Comparison of ENCODE assay signal across 8 cellular contexts in genomic region chr2:98935111-98935770, GRCh38. TPM values are rescaled to one million over a fixed set of nuclear protein-coding genes. Genes with fewer than 3 reads are reported as not detected.
DNase-seq lines count a peak whose midpoint lies in the region; ATAC-seq and TF ChIP-seq lines count a peak whose summit lies in the region.

No MANE protein-coding gene starts in this region.

- H3K27ac ChIP-seq in CD4-positive, CD25-positive, alpha-beta regulatory T cell (ENCODE audit: insufficient read depth, low read length, poor library complexity, severe bottlenecking) = no peak overlapping the region
- H3K27ac ChIP-seq in IMR-90 (ENCODE audit: insufficient read depth, low read length) = no peak overlapping the region

- no peak for TF ChIP-seq POLR2A in IMR-90 (IDR thresholded peaks at IDR 0.05; ENCODE audit: low read depth, low read length)

- H2BK120ac ChIP-seq in IMR-90 (ENCODE audit: low read depth, low read length) = no peak overlapping the region

- no peak overlapping the region for H3K9ac ChIP-seq in IMR-90 (ENCODE audit: low read depth, low read length)

- no peak overlapping the region for H3K18ac ChIP-seq in IMR-90 (ENCODE audit: low read depth, low read length)

- WGBS in IMR-90 (ENCODE audit: extremely low coverage in 2 of 2, insufficient read length in 1 of 2), 2 experiments = 9% methylated on average over 13 of the region's 19 CpGs; no CpG with 5 or more reads in 1 of the 2 experiments

- H3K4ac ChIP-seq in IMR-90 (ENCODE audit: low read depth, low read length) = no peak overlapping the region

- H3K14ac ChIP-seq in IMR-90 (replicated peaks; ENCODE audit: low read depth, low read length) = no peak overlapping the region

- peak overlapping the region in 3 of 4 donors; percentile 14 to 66 (median 51) for H3K4me3 Mint-ChIP-seq in CD4-positive, CD25-positive, alpha-beta regulatory T cell
- peak overlapping the region; percentile 55 to 86 (median 74) for H3K4me3 Mint-ChIP-seq in naive thymus-derived CD8-positive, alpha-beta T cell

- intact Hi-C loops in IMR-90 (cut with micrococcal nuclease) = no loop called here

- H3K23ac ChIP-seq in IMR-90 (ENCODE audit: low read depth, low read length) = no peak overlapping the region

- H4K20me1 ChIP-seq in IMR-90 (ENCODE audit: insufficient read depth, low read length) = no peaks in the 10 kb centered on the region

- peaks cover 34% of the 10 kb centered on the region for H3K27me3 ChIP-seq in CD4-positive, CD25-positive, alpha-beta regulatory T cell (ENCODE audit: control insufficient read depth, insufficient read depth, low read length)
- peaks cover 62% of the 10 kb centered on the region for H3K27me3 ChIP-seq in IMR-90 (ENCODE audit: control insufficient read depth, insufficient read depth, low read length)

- TF ChIP-seq RAD21 in IMR-90 (IDR thresholded peaks at IDR 0.05; ENCODE audit: low read length) = no peak

- no peak for TF ChIP-seq CTCF in IMR-90 (conservative IDR thresholded peaks at IDR 0.05; ENCODE audit: low read depth, low read length)

- no peak overlapping the region for H2BK15ac ChIP-seq in IMR-90 (ENCODE audit: low read depth, low read length)

- H2BK5ac ChIP-seq in IMR-90 (ENCODE audit: low read depth, low read length, poor library complexity, severe bottlenecking) = no peak overlapping the region

- no peaks in the 10 kb centered on the region for H3K9me3 ChIP-seq in CD4-positive, CD25-positive, alpha-beta regulatory T cell (ENCODE audit: control insufficient read depth in 2 of 2, low read length in 2 of 2)
- H3K9me3 ChIP-seq in IMR-90 (ENCODE audit: control insufficient read depth, insufficient read depth, low read length) = peaks cover 3% of the 10 kb centered on the region; the same call in 1 of the 2 replicates

- H3K4me1 ChIP-seq in CD4-positive, CD25-positive, alpha-beta regulatory T cell (ENCODE audit: control insufficient read depth, insufficient read depth, low read length, poor library complexity, severe bottlenecking) = peaks cover 9% of the 10 kb centered on the region
- no peaks in the 10 kb centered on the region for H3K4me1 ChIP-seq in IMR-90 (ENCODE audit: control insufficient read depth, insufficient read depth, low read length)

- no peak overlapping the region for H2AK9ac ChIP-seq in IMR-90 (replicated peaks; ENCODE audit: low read depth, low read length, poor library complexity)

- DNase-seq in CD4-positive, CD25-positive, alpha-beta regulatory T cell = no peak
- DNase-seq in IMR-90 (no peak), cerebellar cortex (ENCODE audit: low spot score) (peak; percentile 27), SK-N-DZ (ENCODE audit: low spot score) (no peak), HCEC 1CT (no peak), RPMI8226 (no peak)
- no peak for DNase-seq in naive thymus-derived CD8-positive, alpha-beta T cell
- DNase-seq in stimulated activated CD4-positive, alpha-beta T cell treated with anti-CD3 and anti-CD28 coated beads, Interleukin-2, amount 100 ng/mL, for 48 hours = no peak

- peaks cover 69% of the 10 kb centered on the region for H3K27me3 Mint-ChIP-seq in CD4-positive, CD25-positive, alpha-beta regulatory T cell
- H3K27me3 Mint-ChIP-seq in naive thymus-derived CD8-positive, alpha-beta T cell = peaks cover 35 to 78% (median 58%) of the 10 kb centered on the region in 5 donors

- H3K56ac ChIP-seq in IMR-90 (ENCODE audit: extremely low read depth, insufficient read depth, low read length) = no peak overlapping the region

- H3K36me3 Mint-ChIP-seq in CD4-positive, CD25-positive, alpha-beta regulatory T cell = no peaks in the 10 kb centered on the region
- H3K36me3 Mint-ChIP-seq in naive thymus-derived CD8-positive, alpha-beta T cell = no peaks in the 10 kb centered on the region

- peaks cover 0 to 17% (median 7%) of the 10 kb centered on the region in 4 donors for H3K4me1 Mint-ChIP-seq in CD4-positive, CD25-positive, alpha-beta regulatory T cell
- H3K4me1 Mint-ChIP-seq in naive thymus-derived CD8-positive, alpha-beta T cell = peaks cover 0 to 20% (median 15%) of the 10 kb centered on the region in 4 donors

- no peak overlapping the region for H3K27ac Mint-ChIP-seq in CD4-positive, CD25-positive, alpha-beta regulatory T cell
- no peak overlapping the region for H3K27ac Mint-ChIP-seq in naive thymus-derived CD8-positive, alpha-beta T cell

- no peak for ATAC-seq in CD4-positive, CD25-positive, alpha-beta regulatory T cell (ENCODE audit: low read depth in 2 of 2)
- ATAC-seq in IMR-90 (ENCODE audit: low read depth) = no peak
- no peak for ATAC-seq in naive thymus-derived CD8-positive, alpha-beta T cell

- H3K79me1 ChIP-seq in IMR-90 (ENCODE audit: low read depth in 1 of 2, low read length in 2 of 2) = no peaks in the 10 kb centered on the region

- CTCF ChIA-PET in IMR-90 (lab: Yijun Ruan, JAX) = no interaction called here

- no peak overlapping the region for H3K4me3 ChIP-seq in CD4-positive, CD25-positive, alpha-beta regulatory T cell (ENCODE audit: low read depth, low read length)
- H3K4me3 ChIP-seq in IMR-90 (ENCODE audit: insufficient read depth, low read depth, low read length) = no peak overlapping the region

- no peak overlapping the region for H4K5ac ChIP-seq in IMR-90 (ENCODE audit: low read depth, low read length)

- H4K8ac ChIP-seq in IMR-90 (ENCODE audit: low read depth in 2 of 2, low read length in 2 of 2) = no peak overlapping the region

- no peak overlapping the region for H2BK20ac ChIP-seq in IMR-90 (ENCODE audit: low read depth, low read length)

- H3K36me3 ChIP-seq in CD4-positive, CD25-positive, alpha-beta regulatory T cell (ENCODE audit: control insufficient read depth, insufficient read depth, low read length) = no peaks in the 10 kb centered on the region
- no peaks in the 10 kb centered on the region for H3K36me3 ChIP-seq in IMR-90 (ENCODE audit: control insufficient read depth, insufficient read depth, low read length)

- no peak overlapping the region for H2AK5ac ChIP-seq in IMR-90 (ENCODE audit: low read depth, low read length)

- no TSS peak for BruUV-seq in IMR-90 (replicated peaks; lab: Mats Ljungman, UMichigan)

- no peaks in the 10 kb centered on the region for H3K9me3 Mint-ChIP-seq in CD4-positive, CD25-positive, alpha-beta regulatory T cell
- H3K9me3 Mint-ChIP-seq in naive thymus-derived CD8-positive, alpha-beta T cell = no peaks in the 10 kb centered on the region

- H2AFZ ChIP-seq in IMR-90 (replicated peaks; ENCODE audit: low read length, poor library complexity) = no peak overlapping the region

- dilution Hi-C loops in IMR-90 (cut with HindIII; ENCODE audit: low sequenced_read_pairs, unreplicated experiment) = no loop called here

- H3K9me1 ChIP-seq in IMR-90 (ENCODE audit: insufficient read depth, low read length) = no peaks in the 10 kb centered on the region

- POLR2A ChIA-PET in IMR-90 (lab: Charles Lee; ENCODE audit: unreplicated experiment) = no interaction called here
- POLR2A ChIA-PET in naive thymus-derived CD8-positive, alpha-beta T cell (lab: Charles Lee) = no interaction called here

- H3K4me2 ChIP-seq in IMR-90 (ENCODE audit: low read depth, low read length) = peak overlapping the region; percentile 68

- in situ Hi-C loops in IMR-90 (cut with MboI; ENCODE audit: low sequenced_read_pairs) = no loop called here

- H4K91ac ChIP-seq in IMR-90 (ENCODE audit: insufficient read depth, low read depth, low read length) = no peak overlapping the region

TF ChIP-seq in IMR-90, 13 proteins besides CTCF, POLR2A, EP300 and RAD21:
- no peak for TF ChIP-seq MXI1 (IDR thresholded peaks at IDR 0.05; ENCODE audit: borderline replicate concordance, low read depth, low read length)
- no peak for TF ChIP-seq NFE2L2 (IDR thresholded peaks at IDR 0.05; ENCODE audit: low read depth, low read length)
TF ChIP-seq in IMR-90: peak in this region for 0.

RNA-seq across cellular contexts. Expression of gene CRACDL, which starts 0.8 kb away (rescaled TPM):
- 0.10 TPM for total RNA-seq in CD4-positive, CD25-positive, alpha-beta regulatory T cell
- under 1 TPM; 0.16 to 0.18 (median 0.17) TPM for polyA plus RNA-seq in CD4-positive, CD25-positive, alpha-beta regulatory T cell
- total RNA-seq in IMR-90 (2012; rRNA removed) = not detected in 2 replicates
- not detected in 2 replicates for polyA plus RNA-seq in IMR-90 (2012; rRNA removed)
- not detected in 2 replicates for polyA plus RNA-seq in IMR-90 (2012; cell fraction: cytosol; rRNA removed)
- polyA plus RNA-seq in IMR-90 (2012; cell fraction: nucleus; rRNA removed; ENCODE audit: low replicate concordance) = not detected in 2 replicates
- total RNA-seq in naive thymus-derived CD8-positive, alpha-beta T cell = 1 to 10 TPM in 1 of 2 experiments, under 1 TPM in 1; 0.88 to 2.0 TPM
- polyA plus RNA-seq in naive thymus-derived CD8-positive, alpha-beta T cell = under 1 TPM; 0.12 to 0.81 (median 0.49) TPM
- not detected in 2 replicates for polyA plus RNA-seq in SK-N-DZ (2014; cell fraction: cytosol; rRNA removed)
- polyA plus RNA-seq in SK-N-DZ (2014; cell fraction: nucleus; rRNA removed) = not detected in 2 replicates
